ENCODE assay signal across 23 cellular contexts in the genomic region with DNA sequence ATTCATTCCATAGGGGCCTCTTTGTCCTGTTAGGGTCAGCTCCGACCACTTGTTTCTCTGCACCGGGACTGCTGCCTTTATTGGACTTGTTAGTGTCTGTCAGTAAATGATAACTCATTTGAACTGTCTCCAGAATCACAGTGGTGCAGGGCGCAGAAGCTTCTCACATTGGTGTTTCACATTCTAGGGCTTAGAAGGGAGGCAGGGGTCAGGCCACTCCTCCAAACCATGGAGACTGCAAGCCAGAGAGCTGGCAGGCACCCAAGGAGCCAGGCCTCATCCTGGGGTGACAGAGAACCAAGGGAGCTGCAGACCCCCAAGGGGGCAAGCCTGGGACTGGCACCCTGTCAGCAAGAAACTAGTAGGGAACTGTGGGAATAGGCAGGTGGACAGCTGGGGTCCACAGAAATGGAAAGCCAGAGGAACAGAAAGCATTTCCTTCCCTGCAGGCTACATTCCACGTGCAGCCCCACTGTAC. TPM values are rescaled to one million over a fixed set of nuclear protein-coding genes. Genes with fewer than 3 reads are reported as not detected.
DNase-seq lines count a peak whose midpoint lies in the region; ATAC-seq and TF ChIP-seq lines count a peak whose summit lies in the region.
"Had no signal": no experiment of that assay in that cellular context is flagged by ENCODE, and none has a peak within 500 bp of the region (broad histone marks: within the 10 kb centered on the region; RNA-seq: fewer than 3 reads in every experiment).

No MANE protein-coding gene starts in this region.

- H2BK120ac ChIP-seq in mesendoderm (ENCODE audit: low read depth, low read length), result no peak overlapping the region

- intact Hi-C loops in Right ventricle myocardium inferior (cut with DNase I), result loop anchor here (1.0 kb wide), 1 partner anchor 19 kb away; no protein-coding TSS in a partner anchor
- intact Hi-C loops in cardiac septum (cut with DNase I), result no loop called here
- intact Hi-C loops in Right ventricle myocardium superior (cut with DNase I), result no loop called here
- intact Hi-C loops in activated CD4-positive, alpha-beta T cell treated with anti-CD3 and anti-CD28 coated beads, Interleukin-2, amount 10 ng/mL, durations not matched to agents 24 days and 14 days (cut with micrococcal nuclease), result no loop called here

- H3K79me1 ChIP-seq in mesendoderm (ENCODE audit: low read length), result no peaks in the 10 kb centered on the region

- peak overlapping the region; percentile 29 for H2BK5ac ChIP-seq in mesendoderm (ENCODE audit: low read length)

- DNase-seq in Right ventricle myocardium inferior (ENCODE audit: missing footprints) (no peak), cardiac septum (ENCODE audit: low spot score) (no peak), Right ventricle myocardium superior (peak; percentile 59), mesendoderm (no peak), HuH-7 (ENCODE audit: low spot score) (no peak), BE2C (no peak)
- DNase-seq in activated CD4-positive, alpha-beta T cell treated with anti-CD3 and anti-CD28 coated beads, Interleukin-2, amount 10 ng/mL, durations not matched to agents 24 days and 14 days, result no peak
- DNase-seq: activated CD4-positive, alpha-beta T cell treated with anti-CD3 and anti-CD28 coated beads for 4 hours; activated gamma-delta T cell; activated T-cell treated with anti-CD3 and anti-CD28 coated beads, Interleukin-2, amount 50 U/mL, for 1 hour; CD4-positive, alpha-beta T cell; dorsolateral prefrontal cortex; HFFc6; kidney; NCI-H1048; NCI-H1694 treated with DMSO at 0.1 percent for 48 hours; NCI-H2171; NCI-H510A treated with DMSO at 0.1 percent for 48 hours; stimulated activated naive CD4-positive, alpha-beta T cell had no signal

- H3K23ac ChIP-seq in mesendoderm (ENCODE audit: low read length), result no peak overlapping the region

- no peaks in the 10 kb centered on the region for H3K27me3 Mint-ChIP-seq in activated CD4-positive, alpha-beta T cell treated with anti-CD3 and anti-CD28 coated beads, Interleukin-2, amount 10 ng/mL, durations not matched to agents 24 days and 14 days
- H3K27me3 Mint-ChIP-seq: CD4-positive, alpha-beta T cell had no signal

- no peak overlapping the region for H3K4me3 Mint-ChIP-seq in activated CD4-positive, alpha-beta T cell treated with anti-CD3 and anti-CD28 coated beads, Interleukin-2, amount 10 ng/mL, durations not matched to agents 24 days and 14 days
- H3K4me3 Mint-ChIP-seq: CD4-positive, alpha-beta T cell; HFFc6; T-helper 1 cell treated with Interleukin-12 subunit alpha and Interleukin-12 subunit beta and Interleukin-4 antibody, amounts not matched to agents 30 μg/mL and 1 μg/mL, for 36 hours had no signal

- H2AK5ac ChIP-seq in mesendoderm (ENCODE audit: low read length), result no peak overlapping the region

- H3K36me3 ChIP-seq in mesendoderm (ENCODE audit: control insufficient read depth, insufficient read depth, low read length) (no peaks in the 10 kb centered on the region), BE2C (no peaks in the 10 kb centered on the region)
- H3K36me3 ChIP-seq: neutrophil, thoracic aorta had no signal

- peak; percentile 54 for ATAC-seq in Right ventricle myocardium inferior
- ATAC-seq in Right ventricle myocardium superior (ENCODE audit: poor library complexity), result peak; percentile 65
- no peak for ATAC-seq in GM21825 (IDR thresholded peaks at IDR 0.05; ENCODE audit: unreplicated experiment)

- H3K36me3 Mint-ChIP-seq in activated CD4-positive, alpha-beta T cell treated with anti-CD3 and anti-CD28 coated beads, Interleukin-2, amount 10 ng/mL, durations not matched to agents 24 days and 14 days (ENCODE audit: low read depth), result no peaks in the 10 kb centered on the region

- H3K9ac ChIP-seq in mesendoderm (ENCODE audit: low read length), result no peak overlapping the region

- H3K9me3 ChIP-seq in BE2C, result no peaks in the 10 kb centered on the region
- H3K9me3 ChIP-seq: neutrophil, thoracic aorta had no signal

- no peak overlapping the region for H3K27ac ChIP-seq in mesendoderm (ENCODE audit: low read depth, low read length)
- H3K27ac ChIP-seq: neutrophil, thoracic aorta had no signal

- no peak for TF ChIP-seq CTCF in BE2C (IDR thresholded peaks at IDR 0.05; ENCODE audit: low read depth, low read length)

- H3K27me3 ChIP-seq in mesendoderm (ENCODE audit: insufficient read depth, low read length, poor library complexity) (no peaks in the 10 kb centered on the region), BE2C (peaks cover 2% of the 10 kb centered on the region; the same call in 1 of the 2 replicates)
- H3K27me3 ChIP-seq: dorsolateral prefrontal cortex had no signal

- no peak overlapping the region for H2BK15ac ChIP-seq in mesendoderm (replicated peaks; ENCODE audit: low read depth)

- no peak overlapping the region for H3K4me3 ChIP-seq in mesendoderm (ENCODE audit: low read length)
- H3K4me3 ChIP-seq in BE2C (ENCODE audit: low read depth, low read length), result no peak overlapping the region
- H3K4me3 ChIP-seq: dorsolateral prefrontal cortex, thoracic aorta had no signal

- H3K27ac Mint-ChIP-seq in activated CD4-positive, alpha-beta T cell treated with anti-CD3 and anti-CD28 coated beads, Interleukin-2, amount 10 ng/mL, durations not matched to agents 24 days and 14 days, result no peak overlapping the region
- H3K27ac Mint-ChIP-seq: CD4-positive, alpha-beta T cell; HFFc6; T-helper 1 cell treated with Interleukin-12 subunit alpha and Interleukin-12 subunit beta and Interleukin-4 antibody, amounts not matched to agents 30 μg/mL and 1 μg/mL, for 36 hours had no signal

- no peak overlapping the region for H3K18ac ChIP-seq in mesendoderm (ENCODE audit: low read length)

- peak overlapping the region; percentile 1 for H3K4ac ChIP-seq in mesendoderm (ENCODE audit: low read depth, low read length)

- no peaks in the 10 kb centered on the region for H3K79me2 ChIP-seq in mesendoderm (ENCODE audit: control insufficient read depth, insufficient read depth, low read length)

- no peaks in the 10 kb centered on the region for H3K9me3 Mint-ChIP-seq in activated CD4-positive, alpha-beta T cell treated with anti-CD3 and anti-CD28 coated beads, Interleukin-2, amount 10 ng/mL, durations not matched to agents 24 days and 14 days
- H3K9me3 Mint-ChIP-seq: CD4-positive, alpha-beta T cell; HFFc6; T-helper 1 cell treated with Interleukin-12 subunit alpha and Interleukin-12 subunit beta and Interleukin-4 antibody, amounts not matched to agents 30 μg/mL and 1 μg/mL, for 36 hours had no signal

- peaks cover 9% of the 10 kb centered on the region for H3K4me1 Mint-ChIP-seq in activated CD4-positive, alpha-beta T cell treated with anti-CD3 and anti-CD28 coated beads, Interleukin-2, amount 10 ng/mL, durations not matched to agents 24 days and 14 days

- peaks cover 20% of the 10 kb centered on the region for H3K4me1 ChIP-seq in mesendoderm (ENCODE audit: control insufficient read depth, low read depth, low read length)
- H3K4me1 ChIP-seq in BE2C, result no peaks in the 10 kb centered on the region

- H4K8ac ChIP-seq in mesendoderm (ENCODE audit: low read depth, low read length), result no peak overlapping the region

- H4K5ac ChIP-seq in mesendoderm (ENCODE audit: low read length), result no peak overlapping the region

- WGBS in mesendoderm (ENCODE audit: extremely low coverage, insufficient coverage, low lambda C conversion rate), result no CpG with 5 or more reads among the region's 4 CpGs

- H3K56ac ChIP-seq in mesendoderm (ENCODE audit: low read length), result peak overlapping the region; percentile 51

- no peak overlapping the region for H3K4me2 ChIP-seq in mesendoderm (ENCODE audit: low read length)

RNA-seq across cellular contexts. Expression of gene CCNL1, which starts 49.1 kb away (rescaled TPM):
- 21.2 TPM for total RNA-seq in Right ventricle myocardium inferior
- 41.7 TPM for total RNA-seq in cardiac septum
- 20.2 TPM for total RNA-seq in Right ventricle myocardium superior
- 49.8 TPM for polyA plus RNA-seq in mesendoderm (2013, experiment 1 of 2)
- 46.0 TPM for polyA plus RNA-seq in mesendoderm (2013, experiment 2 of 2)
- 171 and 172 TPM in 2 replicates for total RNA-seq in activated CD4-positive, alpha-beta T cell treated with anti-CD3 and anti-CD28 coated beads, Interleukin-2, amount 10 ng/mL, durations not matched to agents 24 days and 14 days
- 76.2 TPM for polyA plus RNA-seq in BE2C (2012; ENCODE audit: insufficient read depth, insufficient read length, low read depth)
